8 cellular contexts compared by ENCODE assay signal in the genomic region with DNA sequence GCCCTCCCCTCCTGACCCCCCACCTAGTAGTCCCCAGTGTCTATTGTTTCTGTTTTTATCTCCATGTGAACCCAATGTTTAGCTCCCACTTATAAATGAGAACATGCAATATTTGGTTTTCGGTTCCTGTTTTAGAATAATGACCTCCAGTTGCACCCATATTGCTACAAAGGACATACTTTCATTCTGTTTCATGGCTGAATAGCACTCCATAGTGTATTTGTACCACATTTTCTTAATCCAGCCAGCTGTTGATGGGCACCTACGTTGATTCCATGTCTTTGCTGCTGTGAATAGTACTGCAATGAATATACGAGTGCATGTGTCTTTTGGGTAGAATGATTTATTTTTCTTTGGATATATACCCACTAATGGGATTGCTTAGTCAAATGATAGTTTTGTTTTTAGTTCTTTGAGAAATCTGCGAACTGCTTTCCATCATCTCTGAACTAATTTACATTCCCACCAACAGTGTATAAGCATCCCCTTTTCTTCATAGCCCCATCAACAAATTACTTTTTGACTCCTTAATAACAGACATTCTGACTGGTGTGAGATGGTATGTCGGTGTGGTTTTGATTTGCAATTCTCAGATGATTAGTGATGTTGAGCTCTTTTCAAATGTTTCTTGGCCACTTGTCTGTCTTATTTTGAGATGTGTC.
A peak's percentile ranks its signal among the peaks of the same experiment; 100 is the strongest.
DNase-seq lines count a peak whose midpoint lies in the region; ATAC-seq and TF ChIP-seq lines count a peak whose summit lies in the region.

No MANE protein-coding gene starts in this region.

- no peaks in the 10 kb centered on the region for H3K4me1 Mint-ChIP-seq in HFFc6 (ENCODE audit: low read depth)
- no peaks in the 10 kb centered on the region for H3K4me1 Mint-ChIP-seq in effector memory CD8-positive, alpha-beta T cell (ENCODE audit: low read depth in 2 of 2)

- H3K27me3 Mint-ChIP-seq in HFFc6 (ENCODE audit: insufficient read depth), result peaks cover 5% of the 10 kb centered on the region
- no peaks in the 10 kb centered on the region for H3K27me3 Mint-ChIP-seq in effector memory CD8-positive, alpha-beta T cell

- H3K27ac Mint-ChIP-seq in HFFc6, result no peak overlapping the region
- no peak overlapping the region for H3K27ac Mint-ChIP-seq in effector memory CD8-positive, alpha-beta T cell

- POLR2A ChIA-PET in GM10248 (lab: Yijun Ruan, JAX), result interaction anchor here (0.7 to 2.0 kb wide), 2 partner anchors 11 to 13 kb away, joined by 3 to 5 read pairs; no protein-coding TSS in a partner anchor

- in situ Hi-C loops in ACHN (cut with HindIII; ENCODE audit: low pct_ligation_motif_present, low pct_unique_long_range_greater_than_20kb, low sequenced_read_pairs), result no loop called here

- TF ChIP-seq CTCF in GM10248 (IDR thresholded peaks at IDR 0.05; ENCODE audit: control extremely low read depth, extremely low read depth, low read depth, missing control alignments) (no peak), HFFc6 (IDR thresholded peaks at IDR 0.05) (no peak)

- ATAC-seq in GM19324 (IDR thresholded peaks at IDR 0.05; ENCODE audit: low FRiP score, unreplicated experiment) (peak; percentile 96), HG02642 (IDR thresholded peaks at IDR 0.05; ENCODE audit: poor library complexity, unreplicated experiment) (peak; percentile 85), HG03432 (IDR thresholded peaks at IDR 0.05; ENCODE audit: unreplicated experiment) (peak; percentile 95)
- ATAC-seq in effector memory CD8-positive, alpha-beta T cell (replicated peaks), result no peak

- no peaks in the 10 kb centered on the region for H3K9me3 Mint-ChIP-seq in HFFc6
- peaks cover 0 to 28% of the 10 kb centered on the region in 2 donors for H3K9me3 Mint-ChIP-seq in effector memory CD8-positive, alpha-beta T cell

- H3K4me3 Mint-ChIP-seq in HFFc6, result no peak overlapping the region
- H3K4me3 Mint-ChIP-seq in effector memory CD8-positive, alpha-beta T cell, result no peak overlapping the region

- DNase-seq in GM10248 (ENCODE audit: extremely low spot score) (peak; percentile 10), anterior cingulate cortex (lab: John Stamatoyannopoulos, UW) (no peak), ACHN (no peak), HFFc6 (no peak)
- no peak for DNase-seq in effector memory CD8-positive, alpha-beta T cell

- no peaks in the 10 kb centered on the region for H3K36me3 Mint-ChIP-seq in HFFc6 (ENCODE audit: low read depth)
- H3K36me3 Mint-ChIP-seq in effector memory CD8-positive, alpha-beta T cell (ENCODE audit: insufficient read depth), result no peaks in the 10 kb centered on the region

- CTCF ChIA-PET in GM10248 (lab: Yijun Ruan, JAX), result interaction anchor here (0.6 to 2.0 kb wide), 5 partner anchors 8 to 49 kb away, joined by 3 to 8 read pairs (median 3); no protein-coding TSS in a partner anchor
